ENCODE assay signal across 8 cellular contexts in genomic region chr12:93378373-93379310, GRCh38. TPM values are rescaled to one million over a fixed set of nuclear protein-coding genes. Genes with fewer than 3 reads are reported as not detected.
DNase-seq lines count a peak whose midpoint lies in the region; ATAC-seq and TF ChIP-seq lines count a peak whose summit lies in the region.

No MANE protein-coding gene starts in this region.

- no peaks in the 10 kb centered on the region for H3K27me3 Mint-ChIP-seq in activated CD8-positive, alpha-beta T cell treated with anti-CD3 and anti-CD28 coated beads, Interleukin-2, amount 10 ng/mL, durations not matched to agents 7 days and 5 days (ENCODE audit: low read depth)
- H3K27me3 Mint-ChIP-seq in effector memory CD8-positive, alpha-beta T cell = no peaks in the 10 kb centered on the region

- peaks cover 17% of the 10 kb centered on the region for H3K36me3 Mint-ChIP-seq in activated CD8-positive, alpha-beta T cell treated with anti-CD3 and anti-CD28 coated beads, Interleukin-2, amount 10 ng/mL, durations not matched to agents 7 days and 5 days (ENCODE audit: low read depth)
- peaks cover 19% of the 10 kb centered on the region for H3K36me3 Mint-ChIP-seq in effector memory CD8-positive, alpha-beta T cell (ENCODE audit: insufficient read depth)

- peak; percentile 92 for DNase-seq in AG10803 (ENCODE audit: low read depth)
- peak; percentile 78 for DNase-seq in NCI-H82 (lab: John Stamatoyannopoulos, UW)
- DNase-seq in activated CD8-positive, alpha-beta T cell treated with anti-CD3 and anti-CD28 coated beads, Interleukin-2, amount 10 ng/mL, durations not matched to agents 7 days and 5 days = peak; percentile 73
- DNase-seq in effector memory CD8-positive, alpha-beta T cell = peak; percentile 45 to 57 (median 50)
- peak; percentile 60 to 68 (median 67) for DNase-seq in mucosa of descending colon
- peak; percentile 68 for DNase-seq in stimulated activated CD8-positive, alpha-beta memory T cell treated with anti-CD3 and anti-CD28 coated beads, Interleukin-4, amount 100 ng/mL, for 48 hours

- H3K4me3 ChIP-seq in AG10803 (ENCODE audit: low read length) (peak overlapping the region; percentile 81), mucosa of descending colon (peak overlapping the region; percentile 85)

- H3K27ac Mint-ChIP-seq in activated CD8-positive, alpha-beta T cell treated with anti-CD3 and anti-CD28 coated beads, Interleukin-2, amount 10 ng/mL, durations not matched to agents 7 days and 5 days = peak overlapping the region; percentile 99
- peak overlapping the region; percentile 92 to 95 for H3K27ac Mint-ChIP-seq in effector memory CD8-positive, alpha-beta T cell

- TF ChIP-seq CTCF in AG10803 (conservative IDR thresholded peaks at IDR 0.05; ENCODE audit: low read length) = no peak
- no peak for TF ChIP-seq CTCF in mucosa of descending colon (IDR thresholded peaks at IDR 0.05)

- peaks cover 27% of the 10 kb centered on the region for H3K4me1 ChIP-seq in mucosa of descending colon (ENCODE audit: low read depth)

- POLR2A ChIA-PET in activated CD8-positive, alpha-beta T cell treated with anti-CD3 and anti-CD28 coated beads, Interleukin-2, amount 10 ng/mL, durations not matched to agents 7 days and 5 days (lab: Charles Lee) = interaction anchor here (0.7 to 2.0 kb wide), 3 partner anchors 15 to 1867 kb away, joined by 4 to 6 read pairs (median 4); no protein-coding TSS in a partner anchor

- H3K9me3 ChIP-seq in mucosa of descending colon = no peaks in the 10 kb centered on the region

- H3K9me3 Mint-ChIP-seq in activated CD8-positive, alpha-beta T cell treated with anti-CD3 and anti-CD28 coated beads, Interleukin-2, amount 10 ng/mL, durations not matched to agents 7 days and 5 days (ENCODE audit: insufficient read depth) = no peaks in the 10 kb centered on the region
- H3K9me3 Mint-ChIP-seq in effector memory CD8-positive, alpha-beta T cell = no peaks in the 10 kb centered on the region

- peak overlapping the region; percentile 99 for H3K4me3 Mint-ChIP-seq in activated CD8-positive, alpha-beta T cell treated with anti-CD3 and anti-CD28 coated beads, Interleukin-2, amount 10 ng/mL, durations not matched to agents 7 days and 5 days
- peak overlapping the region; percentile 94 to 98 for H3K4me3 Mint-ChIP-seq in effector memory CD8-positive, alpha-beta T cell

- CTCF ChIA-PET in activated CD8-positive, alpha-beta T cell treated with anti-CD3 and anti-CD28 coated beads, Interleukin-2, amount 10 ng/mL, durations not matched to agents 7 days and 5 days (lab: Charles Lee) = interaction anchor here (1.3 to 5.3 kb wide), 5 partner anchors 14 to 391 kb away, joined by 4 to 54 read pairs (median 27); no protein-coding TSS in a partner anchor

- ATAC-seq in GM18870 (IDR thresholded peaks at IDR 0.05; ENCODE audit: unreplicated experiment) (peak; percentile 3), HG03135 (IDR thresholded peaks at IDR 0.05; ENCODE audit: unreplicated experiment) (peak; percentile 47), mucosa of descending colon (peak; percentile 22)
- ATAC-seq in activated CD8-positive, alpha-beta T cell treated with anti-CD3 and anti-CD28 coated beads, Interleukin-2, amount 10 ng/mL, durations not matched to agents 7 days and 5 days = peak; percentile 59
- ATAC-seq in effector memory CD8-positive, alpha-beta T cell (replicated peaks) = peak; percentile 69

- H3K36me3 ChIP-seq in mucosa of descending colon (ENCODE audit: low read depth) = no peaks in the 10 kb centered on the region

- intact Hi-C loops in mucosa of descending colon (cut with DNase I, micrococcal nuclease) = no loop called here

- peaks cover 43% of the 10 kb centered on the region for H3K4me1 Mint-ChIP-seq in activated CD8-positive, alpha-beta T cell treated with anti-CD3 and anti-CD28 coated beads, Interleukin-2, amount 10 ng/mL, durations not matched to agents 7 days and 5 days (ENCODE audit: low read depth)
- H3K4me1 Mint-ChIP-seq in effector memory CD8-positive, alpha-beta T cell (ENCODE audit: low read depth in 2 of 2) = peaks cover 28 to 50% of the 10 kb centered on the region in 2 donors

RNA-seq across cellular contexts. Expression of gene NUDT4, which starts 0.9 kb away (rescaled TPM):
- 10 to 100 TPM; 56.3 to 61.0 TPM for total RNA-seq in activated CD8-positive, alpha-beta T cell treated with anti-CD3 and anti-CD28 coated beads, Interleukin-2, amount 10 ng/mL, durations not matched to agents 7 days and 5 days
- 100 to 1,000 TPM in 2 of 3 donors, 10 to 100 TPM in 1; 76.9 to 136 (median 121) TPM for total RNA-seq in mucosa of descending colon

Comparison
In these comparisons a context has a peak if more than half of its experiments do, and no peak if none do; other contexts are left out.
1. Peak in every context shown above with its lines: DNase-seq, ATAC-seq and H3K4me3 ChIP-seq.
2. ATAC-seq: peak in every context shown above with its lines; median percentile 69 in effector memory CD8-positive, alpha-beta T cell; 59 in activated CD8-positive, alpha-beta T cell treated with anti-CD3 and anti-CD28 coated beads, Interleukin-2, amount 10 ng/mL, durations not matched to agents 7 days and 5 days; 47 in HG03135; 22 in mucosa of descending colon; 3 in GM18870.